Comparison of ENCODE assay signal across 15 cellular contexts in genomic region chr15:82585072-82585471, GRCh38. TPM values are rescaled to one million over a fixed set of nuclear protein-coding genes. Genes with fewer than 3 reads are reported as not detected.
DNase-seq lines count a peak whose midpoint lies in the region; ATAC-seq and TF ChIP-seq lines count a peak whose summit lies in the region.
"Had no signal": no experiment of that assay in that cellular context is flagged by ENCODE, and none has a peak within 500 bp of the region (broad histone marks: within the 10 kb centered on the region; RNA-seq: fewer than 3 reads in every experiment).

No MANE protein-coding gene starts in this region.

- H3K27ac ChIP-seq in spleen, result no peak overlapping the region

- no peaks in the 10 kb centered on the region for H3K36me3 ChIP-seq in spleen

- peaks cover 0 to 26% (median 0%) of the 10 kb centered on the region in 7 donors for H3K27me3 ChIP-seq in spleen (replicated peaks in 1 of 7)

- 39 to 62% (median 47%) methylated on average over 3 of the region's 3 CpGs for WGBS in spleen, 5 donors

- in situ Hi-C loops in KBM-7 (cut with MboI; ENCODE audit: low pct_unique_long_range_greater_than_20kb, low sequenced_read_pairs) (no loop called here), astrocyte of the spinal cord (cut with HindIII; ENCODE audit: low sequenced_read_pairs) (no loop called here)

- peak; percentile 50 for DNase-seq in AG20443 (ENCODE audit: low spot score)
- peak; percentile 39 for DNase-seq in KBM-7
- peak; percentile 29 for DNase-seq in astrocyte of the spinal cord (ENCODE audit: low read depth, low spot score)
- DNase-seq in kidney tubule cell (ENCODE audit: low spot score), result peak; percentile 8
- no peak for DNase-seq in spleen
- no peak for DNase-seq in COR-L47 (lab: John Stamatoyannopoulos, UW)
- DNase-seq in NAMALWA (ENCODE audit: low spot score), result no peak
- DNase-seq: activated CD4-positive, alpha-beta T cell treated with anti-CD3 and anti-CD28 coated beads for 36 hours; activated gamma-delta T cell treated with Interleukin-2 at 50 U/mL for 16 hours; CD4-positive, alpha-beta memory T cell; GOT3; left colon; SHP77 had no signal

- no peaks in the 10 kb centered on the region for H3K4me1 ChIP-seq in spleen

- TF ChIP-seq CTCF in astrocyte of the spinal cord (IDR thresholded peaks at IDR 0.05; ENCODE audit: low read depth, low read length) (no peak), spleen (IDR thresholded peaks at IDR 0.05 in 8 of 11, conservative IDR thresholded peaks at IDR 0.05 in 3 of 11) (no peak)

- no peak for TF ChIP-seq POLR2A in spleen (IDR thresholded peaks at IDR 0.05)

- ATAC-seq in HG03108 (IDR thresholded peaks at IDR 0.05; ENCODE audit: unreplicated experiment), result no peak
- ATAC-seq: activated CD4-positive, alpha-beta T cell treated with anti-CD3 and anti-CD28 coated beads for 36 hours; left colon; stimulated activated memory B cell treated with anti-CD40 and anti-IgM and Interleukin-4, amounts not matched to agents 10 μg/mL and 1 μg/mL and 100 μg/mL, for 72 hours had no signal

- intact Hi-C loops in spleen (cut with DNase I; ENCODE audit: low total_unique reads), result no loop called here

- H3K4me3 ChIP-seq in astrocyte of the spinal cord (ENCODE audit: low read depth, low read length) (no peak overlapping the region), spleen (no peak overlapping the region)

- no peaks in the 10 kb centered on the region for H3K9me3 ChIP-seq in spleen

RNA-seq across cellular contexts. Expression of gene RPS17, which starts 44.8 kb away (rescaled TPM):
- total RNA-seq in spleen, result 1,000 to 10,000 TPM; 1,089 to 1,741 (median 1,381) TPM
- polyA plus RNA-seq in spleen, result 1,000 to 10,000 TPM; 7,074 to 9,274 (median 9,192) TPM

Comparison
In these comparisons a context has a peak if more than half of its experiments do, and no peak if none do; other contexts are left out.
1. DNase-seq: peak in AG20443 (single experiment), KBM-7 (single experiment), astrocyte of the spinal cord (single experiment) and kidney tubule cell (single experiment); none in spleen (single experiment), COR-L47 (single experiment) and NAMALWA (single experiment).